Comparison of ENCODE assay signal across 2 cellular contexts in genomic region chr19:5559804-5560133, GRCh38.
TF ChIP-seq lines count a peak whose summit lies in the region.

No MANE protein-coding gene starts in this region.

TF ChIP-seq in SK-N-SH, 30 proteins besides CTCF, POLR2A, EP300 and RAD21 (continued from another document):
- TF ChIP-seq CHD2 (IDR thresholded peaks at IDR 0.05; ENCODE audit: low read length, partially characterized antibody) (no peak), TCF12 (IDR thresholded peaks at IDR 0.05) (no peak), ELF1 (IDR thresholded peaks at IDR 0.05) (no peak), POLR2AphosphoS5 (IDR thresholded peaks at IDR 0.05; ENCODE audit: low read depth, low read length) (no peak), RXRA (IDR thresholded peaks at IDR 0.05; ENCODE audit: borderline replicate concordance, low read depth) (no peak), FOSL2 (IDR thresholded peaks at IDR 0.05; ENCODE audit: borderline replicate concordance, low read depth) (no peak), YY1 (IDR thresholded peaks at IDR 0.05; ENCODE audit: low read depth) (no peak)
- TF ChIP-seq, protein P1, sequence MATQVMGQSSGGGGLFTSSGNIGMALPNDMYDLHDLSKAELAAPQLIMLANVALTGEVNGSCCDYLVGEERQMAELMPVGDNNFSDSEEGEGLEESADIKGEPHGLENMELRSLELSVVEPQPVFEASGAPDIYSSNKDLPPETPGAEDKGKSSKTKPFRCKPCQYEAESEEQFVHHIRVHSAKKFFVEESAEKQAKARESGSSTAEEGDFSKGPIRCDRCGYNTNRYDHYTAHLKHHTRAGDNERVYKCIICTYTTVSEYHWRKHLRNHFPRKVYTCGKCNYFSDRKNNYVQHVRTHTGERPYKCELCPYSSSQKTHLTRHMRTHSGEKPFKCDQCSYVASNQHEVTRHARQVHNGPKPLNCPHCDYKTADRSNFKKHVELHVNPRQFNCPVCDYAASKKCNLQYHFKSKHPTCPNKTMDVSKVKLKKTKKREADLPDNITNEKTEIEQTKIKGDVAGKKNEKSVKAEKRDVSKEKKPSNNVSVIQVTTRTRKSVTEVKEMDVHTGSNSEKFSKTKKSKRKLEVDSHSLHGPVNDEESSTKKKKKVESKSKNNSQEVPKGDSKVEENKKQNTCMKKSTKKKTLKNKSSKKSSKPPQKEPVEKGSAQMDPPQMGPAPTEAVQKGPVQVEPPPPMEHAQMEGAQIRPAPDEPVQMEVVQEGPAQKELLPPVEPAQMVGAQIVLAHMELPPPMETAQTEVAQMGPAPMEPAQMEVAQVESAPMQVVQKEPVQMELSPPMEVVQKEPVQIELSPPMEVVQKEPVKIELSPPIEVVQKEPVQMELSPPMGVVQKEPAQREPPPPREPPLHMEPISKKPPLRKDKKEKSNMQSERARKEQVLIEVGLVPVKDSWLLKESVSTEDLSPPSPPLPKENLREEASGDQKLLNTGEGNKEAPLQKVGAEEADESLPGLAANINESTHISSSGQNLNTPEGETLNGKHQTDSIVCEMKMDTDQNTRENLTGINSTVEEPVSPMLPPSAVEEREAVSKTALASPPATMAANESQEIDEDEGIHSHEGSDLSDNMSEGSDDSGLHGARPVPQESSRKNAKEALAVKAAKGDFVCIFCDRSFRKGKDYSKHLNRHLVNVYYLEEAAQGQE (IDR thresholded peaks at IDR 0.05; ENCODE audit: low read depth, low read length) = no peak

TF ChIP-seq in SK-N-SH treated with all-trans-retinoic acid at 6 μM for 48 hours, 23 proteins besides CTCF, POLR2A, EP300 and RAD21 (continued from another document):
- TF ChIP-seq, protein P2, sequence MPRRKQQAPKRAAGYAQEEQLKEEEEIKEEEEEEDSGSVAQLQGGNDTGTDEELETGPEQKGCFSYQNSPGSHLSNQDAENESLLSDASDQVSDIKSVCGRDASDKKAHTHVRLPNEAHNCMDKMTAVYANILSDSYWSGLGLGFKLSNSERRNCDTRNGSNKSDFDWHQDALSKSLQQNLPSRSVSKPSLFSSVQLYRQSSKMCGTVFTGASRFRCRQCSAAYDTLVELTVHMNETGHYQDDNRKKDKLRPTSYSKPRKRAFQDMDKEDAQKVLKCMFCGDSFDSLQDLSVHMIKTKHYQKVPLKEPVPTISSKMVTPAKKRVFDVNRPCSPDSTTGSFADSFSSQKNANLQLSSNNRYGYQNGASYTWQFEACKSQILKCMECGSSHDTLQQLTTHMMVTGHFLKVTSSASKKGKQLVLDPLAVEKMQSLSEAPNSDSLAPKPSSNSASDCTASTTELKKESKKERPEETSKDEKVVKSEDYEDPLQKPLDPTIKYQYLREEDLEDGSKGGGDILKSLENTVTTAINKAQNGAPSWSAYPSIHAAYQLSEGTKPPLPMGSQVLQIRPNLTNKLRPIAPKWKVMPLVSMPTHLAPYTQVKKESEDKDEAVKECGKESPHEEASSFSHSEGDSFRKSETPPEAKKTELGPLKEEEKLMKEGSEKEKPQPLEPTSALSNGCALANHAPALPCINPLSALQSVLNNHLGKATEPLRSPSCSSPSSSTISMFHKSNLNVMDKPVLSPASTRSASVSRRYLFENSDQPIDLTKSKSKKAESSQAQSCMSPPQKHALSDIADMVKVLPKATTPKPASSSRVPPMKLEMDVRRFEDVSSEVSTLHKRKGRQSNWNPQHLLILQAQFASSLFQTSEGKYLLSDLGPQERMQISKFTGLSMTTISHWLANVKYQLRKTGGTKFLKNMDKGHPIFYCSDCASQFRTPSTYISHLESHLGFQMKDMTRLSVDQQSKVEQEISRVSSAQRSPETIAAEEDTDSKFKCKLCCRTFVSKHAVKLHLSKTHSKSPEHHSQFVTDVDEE (CRISPR knock-in tag; IDR thresholded peaks at IDR 0.05) = no peak
- TF ChIP-seq OSR1 (CRISPR knock-in tag; IDR thresholded peaks at IDR 0.05) (no peak), ZNF70 (CRISPR knock-in tag; IDR thresholded peaks at IDR 0.05) (no peak), ZNF565 (CRISPR knock-in tag; conservative IDR thresholded peaks at IDR 0.05; ENCODE audit: low read depth) (no peak), RARB (CRISPR knock-in tag; IDR thresholded peaks at IDR 0.05) (no peak), ZFP3 (CRISPR knock-in tag; IDR thresholded peaks at IDR 0.05) (no peak), BACH2 (CRISPR knock-in tag; IDR thresholded peaks at IDR 0.05; ENCODE audit: borderline replicate concordance) (no peak), PPARA (CRISPR knock-in tag; IDR thresholded peaks at IDR 0.05; ENCODE audit: borderline replicate concordance) (no peak), CSDC2 (CRISPR knock-in tag; IDR thresholded peaks at IDR 0.05) (no peak), TOX (CRISPR knock-in tag; IDR thresholded peaks at IDR 0.05; ENCODE audit: borderline replicate concordance) (no peak)
- TF ChIP-seq, protein P3, sequence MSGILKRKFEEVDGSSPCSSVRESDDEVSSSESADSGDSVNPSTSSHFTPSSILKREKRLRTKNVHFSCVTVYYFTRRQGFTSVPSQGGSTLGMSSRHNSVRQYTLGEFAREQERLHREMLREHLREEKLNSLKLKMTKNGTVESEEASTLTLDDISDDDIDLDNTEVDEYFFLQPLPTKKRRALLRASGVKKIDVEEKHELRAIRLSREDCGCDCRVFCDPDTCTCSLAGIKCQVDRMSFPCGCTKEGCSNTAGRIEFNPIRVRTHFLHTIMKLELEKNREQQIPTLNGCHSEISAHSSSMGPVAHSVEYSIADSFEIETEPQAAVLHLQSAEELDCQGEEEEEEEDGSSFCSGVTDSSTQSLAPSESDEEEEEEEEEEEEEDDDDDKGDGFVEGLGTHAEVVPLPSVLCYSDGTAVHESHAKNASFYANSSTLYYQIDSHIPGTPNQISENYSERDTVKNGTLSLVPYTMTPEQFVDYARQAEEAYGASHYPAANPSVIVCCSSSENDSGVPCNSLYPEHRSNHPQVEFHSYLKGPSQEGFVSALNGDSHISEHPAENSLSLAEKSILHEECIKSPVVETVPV (CRISPR knock-in tag; IDR thresholded peaks at IDR 0.05) = no peak
- TF ChIP-seq, protein P4, sequence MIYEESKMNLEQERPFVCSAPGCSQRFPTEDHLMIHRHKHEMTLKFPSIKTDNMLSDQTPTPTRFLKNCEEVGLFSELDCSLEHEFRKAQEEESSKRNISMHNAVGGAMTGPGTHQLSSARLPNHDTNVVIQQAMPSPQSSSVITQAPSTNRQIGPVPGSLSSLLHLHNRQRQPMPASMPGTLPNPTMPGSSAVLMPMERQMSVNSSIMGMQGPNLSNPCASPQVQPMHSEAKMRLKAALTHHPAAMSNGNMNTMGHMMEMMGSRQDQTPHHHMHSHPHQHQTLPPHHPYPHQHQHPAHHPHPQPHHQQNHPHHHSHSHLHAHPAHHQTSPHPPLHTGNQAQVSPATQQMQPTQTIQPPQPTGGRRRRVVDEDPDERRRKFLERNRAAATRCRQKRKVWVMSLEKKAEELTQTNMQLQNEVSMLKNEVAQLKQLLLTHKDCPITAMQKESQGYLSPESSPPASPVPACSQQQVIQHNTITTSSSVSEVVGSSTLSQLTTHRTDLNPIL (CRISPR knock-in tag; IDR thresholded peaks at IDR 0.05; ENCODE audit: low read depth) = no peak
